32 cellular contexts compared by ENCODE assay signal in the genomic region with DNA sequence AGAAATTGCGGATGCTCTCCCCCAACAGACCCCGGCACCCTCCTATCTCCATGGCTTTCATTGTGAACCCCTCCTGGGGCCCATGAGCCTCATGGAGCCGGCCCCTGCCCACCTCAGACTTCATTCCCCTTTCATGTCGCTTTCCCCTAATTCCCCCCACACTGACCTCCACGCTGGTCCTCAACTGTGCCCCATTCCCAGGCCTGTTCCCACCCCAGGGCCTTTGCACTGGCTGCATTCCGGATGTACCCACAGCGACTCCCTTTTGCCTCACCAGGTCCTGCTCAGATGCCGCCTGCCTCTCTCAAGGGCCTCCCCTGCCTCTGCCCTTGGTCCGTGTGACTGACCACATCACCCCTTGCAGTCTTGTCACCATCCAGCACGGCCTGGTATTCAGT. TPM values are rescaled to one million over a fixed set of nuclear protein-coding genes. Genes with fewer than 3 reads are reported as not detected.
"Had no signal": no experiment of that assay in that cellular context is flagged by ENCODE, and none has a peak within 500 bp of the region (broad histone marks: within the 10 kb centered on the region; RNA-seq: fewer than 3 reads in every experiment).

No MANE protein-coding gene starts in this region.

- H3K9me3 ChIP-seq: body of pancreas, esophagus muscularis mucosa, gastrocnemius medialis, heart left ventricle had no signal

- H3K4me3 ChIP-seq: body of pancreas, esophagus muscularis mucosa, gastrocnemius medialis, heart left ventricle had no signal

- DNase-seq: activated B cell treated with CpG ODN at 0.5 μM for 24 hours; activated CD4-positive, alpha-beta T cell treated with anti-CD3 and anti-CD28 coated beads for 48 hours; activated CD4-positive, alpha-beta T cell treated with anti-CD3 and anti-CD28 coated beads, Interleukin-2, amount 50 U/mL, for 1 hour; activated CD4-positive, alpha-beta T cell treated with anti-CD3 and anti-CD28 coated beads, Interleukin-2, amount 50 U/mL, for 48 hours; activated CD8-positive, alpha-beta memory T cell treated with anti-CD3 and anti-CD28 coated beads for 24 hours; activated CD8-positive, alpha-beta T cell treated with anti-CD3 and anti-CD28 coated beads for 36 hours; activated effector memory CD4-positive, alpha-beta T cell treated with Interleukin-2 at 50 U/mL for 16 hours; activated gamma-delta T cell treated with Interleukin-2 at 50 U/mL for 16 hours; activated naive CD4-positive, alpha-beta T cell treated with anti-CD3 and anti-CD28 coated beads, Interleukin-2, amount 50 U/mL, for 16 hours; activated naive CD4-positive, alpha-beta T cell treated with Interleukin-2 at 50 U/mL for 16 hours; activated T-cell treated with anti-CD3 and anti-CD28 coated beads, Interleukin-2, amount 50 U/mL, for 4 hours; amniotic stem cell; anterior cingulate cortex; body of pancreas; cortex of kidney; dermis blood vessel endothelial cell; effector CD4-positive, alpha-beta T cell; effector memory CD8-positive, alpha-beta T cell; erythroblast; foreskin keratinocyte; gastrocnemius medialis; glutamatergic neuron; heart left ventricle; T1000; WERI-Rb-1 had no signal

- H3K9me3 Mint-ChIP-seq: activated B cell treated with CpG ODN at 0.5 μM for 24 hours; activated CD8-positive, alpha-beta T cell treated with anti-CD3 and anti-CD28 coated beads for 36 hours; activated T-cell treated with anti-CD3 and anti-CD28 coated beads, Interleukin-2, amount 50 U/mL, for 4 hours; activated T-helper 17 cell treated with anti-CD3 and anti-CD28 coated beads, Interleukin-2, amount 50 U/mL, for 72 hours; effector memory CD8-positive, alpha-beta T cell; T-helper 2 cell treated with Interferon-gamma antibody and Interleukin-4, amounts not matched to agents 5 μg/mL and 100 μg/mL, for 36 hours had no signal

- H3K4me3 Mint-ChIP-seq: activated B cell treated with CpG ODN at 0.5 μM for 24 hours; activated CD8-positive, alpha-beta T cell treated with anti-CD3 and anti-CD28 coated beads for 36 hours; activated naive CD8-positive, alpha-beta T cell; activated T-cell treated with anti-CD3 and anti-CD28 coated beads, Interleukin-2, amount 50 U/mL, for 4 hours; activated T-helper 17 cell treated with anti-CD3 and anti-CD28 coated beads, Interleukin-2, amount 50 U/mL, for 72 hours; effector memory CD8-positive, alpha-beta T cell; T-helper 2 cell treated with Interferon-gamma antibody and Interleukin-4, amounts not matched to agents 5 μg/mL and 100 μg/mL, for 36 hours had no signal

- H3K27me3 Mint-ChIP-seq: activated B cell treated with CpG ODN at 0.5 μM for 24 hours; activated CD8-positive, alpha-beta T cell treated with anti-CD3 and anti-CD28 coated beads for 36 hours; activated naive CD8-positive, alpha-beta T cell; activated T-helper 17 cell treated with anti-CD3 and anti-CD28 coated beads, Interleukin-2, amount 50 U/mL, for 72 hours; effector memory CD8-positive, alpha-beta T cell had no signal

- H3K36me3 Mint-ChIP-seq: activated naive CD8-positive, alpha-beta T cell had no signal

- H3K27ac ChIP-seq: body of pancreas, esophagus muscularis mucosa, foreskin keratinocyte, gastrocnemius medialis, heart left ventricle, WERI-Rb-1 had no signal

- FAIRE-seq: colon had no signal

- ATAC-seq: activated CD4-positive, CD25-positive, alpha-beta regulatory T cell treated with anti-CD3 and anti-CD28 coated beads, Interleukin-2, amount 50 U/mL, for 24 hours; activated CD8-positive, alpha-beta T cell treated with anti-CD3 and anti-CD28 coated beads for 36 hours; activated T-cell treated with anti-CD3 and anti-CD28 coated beads, Interleukin-2, amount 50 U/mL, for 4 hours; activated T-helper 17 cell treated with anti-CD3 and anti-CD28 coated beads, Interleukin-2, amount 50 U/mL, for 72 hours; body of pancreas; effector memory CD8-positive, alpha-beta T cell; foreskin keratinocyte; gastrocnemius medialis; heart left ventricle had no signal

- H3K27ac Mint-ChIP-seq: activated B cell treated with CpG ODN at 0.5 μM for 24 hours; activated CD8-positive, alpha-beta T cell treated with anti-CD3 and anti-CD28 coated beads for 36 hours; activated T-helper 17 cell treated with anti-CD3 and anti-CD28 coated beads, Interleukin-2, amount 50 U/mL, for 72 hours; T-helper 2 cell treated with Interferon-gamma antibody and Interleukin-4, amounts not matched to agents 5 μg/mL and 100 μg/mL, for 36 hours had no signal

- H3K27me3 ChIP-seq: body of pancreas, esophagus muscularis mucosa, foreskin keratinocyte, gastrocnemius medialis, heart left ventricle had no signal

- H3K36me3 ChIP-seq: WERI-Rb-1 had no signal

RNA-seq across cellular contexts. Expression of gene NXNL1, which starts 22.9 kb away (rescaled TPM):
- total RNA-seq: activated B cell treated with CpG ODN at 0.5 μM for 24 hours; activated CD8-positive, alpha-beta T cell treated with anti-CD3 and anti-CD28 coated beads for 36 hours; activated T-cell treated with anti-CD3 and anti-CD28 coated beads, Interleukin-2, amount 50 U/mL, for 4 hours; activated T-helper 17 cell treated with anti-CD3 and anti-CD28 coated beads, Interleukin-2, amount 50 U/mL, for 72 hours; body of pancreas; chondrocyte; dermis blood vessel endothelial cell; esophagus muscularis mucosa; foreskin keratinocyte; gastrocnemius medialis had no signal
- polyA plus RNA-seq: foreskin keratinocyte had no signal

RNA-seq across cellular contexts. Expression of gene TMEM221, which starts 35.1 kb away (rescaled TPM):
- total RNA-seq: activated B cell treated with CpG ODN at 0.5 μM for 24 hours; activated CD8-positive, alpha-beta T cell treated with anti-CD3 and anti-CD28 coated beads for 36 hours; activated T-cell treated with anti-CD3 and anti-CD28 coated beads, Interleukin-2, amount 50 U/mL, for 4 hours; activated T-helper 17 cell treated with anti-CD3 and anti-CD28 coated beads, Interleukin-2, amount 50 U/mL, for 72 hours; dermis blood vessel endothelial cell; gastrocnemius medialis had no signal
